In genomic region chr11:1853376-1854131, GRCh38 we compare ENCODE assay signal across 10 cellular contexts. TPM values are rescaled to one million over a fixed set of nuclear protein-coding genes. Genes with fewer than 3 reads are reported as not detected.
DNase-seq lines count a peak whose midpoint lies in the region; ATAC-seq and TF ChIP-seq lines count a peak whose summit lies in the region.
"Had no signal": no experiment of that assay in that cellular context is flagged by ENCODE, and none has a peak within 500 bp of the region (broad histone marks: within the 10 kb centered on the region; RNA-seq: fewer than 3 reads in every experiment).

No MANE protein-coding gene starts in this region.

- POLR2A ChIA-PET in CD4-positive, alpha-beta T cell (lab: Charles Lee) = interaction anchor here (1.0 to 3.6 kb wide), 12 partner anchors 9 to 281 kb away, joined by 4 to 23 read pairs (median 6); partner anchors contain the start of genes DUSP8 and MRPL23
- POLR2A ChIA-PET in naive thymus-derived CD4-positive, alpha-beta T cell (lab: Charles Lee) = interaction anchor here (0.5 to 7.1 kb wide), 11 partner anchors 9 to 229 kb away, joined by 3 to 91 read pairs (median 5); partner anchors contain the start of genes PRR33 and TNNI2

- no peak for TF ChIP-seq CTCF in CD4-positive, alpha-beta T cell (IDR thresholded peaks at IDR 0.05)
- no peak for TF ChIP-seq CTCF in KMS-11 (conservative IDR thresholded peaks at IDR 0.05; ENCODE audit: low read depth, low read length)

- H3K9me3 ChIP-seq in CD4-positive, alpha-beta T cell (ENCODE audit: control insufficient read depth, low read length) = no peaks in the 10 kb centered on the region
- H3K9me3 ChIP-seq in naive thymus-derived CD4-positive, alpha-beta T cell (ENCODE audit: control insufficient read depth in 2 of 3, low read length in 3 of 3) = no peaks in the 10 kb centered on the region

- peak overlapping the region; percentile 86; the same call in 1 of the 2 replicates for H3K4me2 ChIP-seq in KMS-11

- H3K36me3 Mint-ChIP-seq in CD4-positive, alpha-beta T cell (ENCODE audit: low read depth) = peaks cover 14% of the 10 kb centered on the region
- H3K36me3 Mint-ChIP-seq in activated naive CD4-positive, alpha-beta T cell treated with anti-CD3 and anti-CD28 coated beads, Interleukin-2, amount 10 ng/mL, durations not matched to agents 7 days and 5 days = peaks cover 23% of the 10 kb centered on the region
- peaks cover 0 to 13% (median 0%) of the 10 kb centered on the region in 5 donors for H3K36me3 Mint-ChIP-seq in naive thymus-derived CD4-positive, alpha-beta T cell

- H3K9me3 Mint-ChIP-seq in CD4-positive, alpha-beta T cell = no peaks in the 10 kb centered on the region
- no peaks in the 10 kb centered on the region for H3K9me3 Mint-ChIP-seq in activated naive CD4-positive, alpha-beta T cell treated with anti-CD3 and anti-CD28 coated beads, Interleukin-2, amount 10 ng/mL, durations not matched to agents 7 days and 5 days
- no peaks in the 10 kb centered on the region for H3K9me3 Mint-ChIP-seq in naive thymus-derived CD4-positive, alpha-beta T cell

- H3K4me3 ChIP-seq in KMS-11 (IDR thresholded peaks at IDR 0.05; ENCODE audit: insufficient read depth, low read depth, low read length) (no peak overlapping the region), H7 (ENCODE audit: insufficient read depth, low read depth, low read length) (no peak overlapping the region)
- H3K4me3 ChIP-seq in naive thymus-derived CD4-positive, alpha-beta T cell (ENCODE audit: low read length) = peak overlapping the region; percentile 94

- peak; percentile 8 for ATAC-seq in CD4-positive, alpha-beta T cell (ENCODE audit: poor library complexity)
- ATAC-seq in naive thymus-derived CD4-positive, alpha-beta T cell = no peak
- no peak for ATAC-seq in GM19351 (IDR thresholded peaks at IDR 0.05; ENCODE audit: unreplicated experiment)

- H3K4me1 ChIP-seq in KMS-11 (ENCODE audit: low read depth, poor library complexity, severe bottlenecking) = peaks cover 35% of the 10 kb centered on the region
- peaks cover 53 to 67% of the 10 kb centered on the region in 2 donors for H3K4me1 ChIP-seq in naive thymus-derived CD4-positive, alpha-beta T cell (ENCODE audit: control insufficient read depth in 2 of 2, insufficient read depth in 2 of 2, low read length in 2 of 2)

- no peaks in the 10 kb centered on the region for H3K36me3 ChIP-seq in KMS-11 (ENCODE audit: insufficient read depth)
- peaks cover 0 to 21% (median 0%) of the 10 kb centered on the region in 3 experiments for H3K36me3 ChIP-seq in naive thymus-derived CD4-positive, alpha-beta T cell (ENCODE audit: control insufficient read depth in 2 of 3, insufficient read depth in 3 of 3, low read length in 3 of 3)
- H3K36me3 ChIP-seq in H7 (replicated peaks; ENCODE audit: control insufficient read depth, insufficient read depth, low read length) = no peaks in the 10 kb centered on the region

- CTCF ChIA-PET in CD4-positive, alpha-beta T cell (lab: Charles Lee) = interaction anchor here (0.6 to 4.4 kb wide), 4 partner anchors 29 to 298 kb away, joined by 3 to 37 read pairs (median 3); no protein-coding TSS in a partner anchor
- CTCF ChIA-PET in activated naive CD4-positive, alpha-beta T cell treated with anti-CD3 and anti-CD28 coated beads, Interleukin-2, amount 10 ng/mL, durations not matched to agents 7 days and 5 days (lab: Charles Lee) = interaction anchor here (0.8 to 2.8 kb wide), 6 partner anchors 12 to 160 kb away, joined by 3 to 22 read pairs (median 4); no protein-coding TSS in a partner anchor
- CTCF ChIA-PET in naive thymus-derived CD4-positive, alpha-beta T cell (lab: Charles Lee) = interaction anchor here (1.0 to 2.3 kb wide), 9 partner anchors 13 to 201 kb away, joined by 3 to 11 read pairs (median 6); partner anchors contain the start of gene TNNI2

- H3K9ac ChIP-seq in KMS-11 = no peak overlapping the region

- DNase-seq in CD4-positive, alpha-beta T cell = peak in 1 of 10 experiments; percentile 36
- DNase-seq in activated naive CD4-positive, alpha-beta T cell treated with anti-CD3 and anti-CD28 coated beads, Interleukin-2, amount 10 ng/mL, durations not matched to agents 7 days and 5 days = peak; percentile 35
- no peak for DNase-seq in naive thymus-derived CD4-positive, alpha-beta T cell
- DNase-seq in UCSD-AML1 (lab: John Stamatoyannopoulos, UW; ENCODE audit: unreplicated experiment) = no peak
- no peak for DNase-seq in retina
- DNase-seq in H7 = no peak
- DNase-seq: NCI-H1105 had no signal

- no peaks in the 10 kb centered on the region for H3K79me2 ChIP-seq in KMS-11 (ENCODE audit: insufficient read depth, low read depth)

- H4K20me1 ChIP-seq in KMS-11 (ENCODE audit: insufficient read depth) = no peaks in the 10 kb centered on the region

- H3K27me3 ChIP-seq in CD4-positive, alpha-beta T cell (ENCODE audit: control insufficient read depth, insufficient read depth, low read length) = no peaks in the 10 kb centered on the region
- H3K27me3 ChIP-seq in KMS-11 (ENCODE audit: insufficient read depth, low read depth) (peaks cover 61% of the 10 kb centered on the region), H7 (ENCODE audit: control insufficient read depth, insufficient read depth, low read length) (no peaks in the 10 kb centered on the region)
- H3K27me3 ChIP-seq in naive thymus-derived CD4-positive, alpha-beta T cell (ENCODE audit: control insufficient read depth in 2 of 2, insufficient read depth in 2 of 2, low read length in 2 of 2) = no peaks in the 10 kb centered on the region

- no peaks in the 10 kb centered on the region for H3K27me3 Mint-ChIP-seq in CD4-positive, alpha-beta T cell
- peaks cover 9% of the 10 kb centered on the region for H3K27me3 Mint-ChIP-seq in activated naive CD4-positive, alpha-beta T cell treated with anti-CD3 and anti-CD28 coated beads, Interleukin-2, amount 10 ng/mL, durations not matched to agents 7 days and 5 days
- H3K27me3 Mint-ChIP-seq in naive thymus-derived CD4-positive, alpha-beta T cell = peaks cover 0 to 4% (median 0%) of the 10 kb centered on the region in 5 donors

- H3K27ac Mint-ChIP-seq in CD4-positive, alpha-beta T cell = peak overlapping the region; percentile 91
- H3K27ac Mint-ChIP-seq in activated naive CD4-positive, alpha-beta T cell treated with anti-CD3 and anti-CD28 coated beads, Interleukin-2, amount 10 ng/mL, durations not matched to agents 7 days and 5 days = peak overlapping the region; percentile 99
- peak overlapping the region; percentile 94 to 99 (median 97) for H3K27ac Mint-ChIP-seq in naive thymus-derived CD4-positive, alpha-beta T cell

- no peak overlapping the region for H2AFZ ChIP-seq in KMS-11 (ENCODE audit: low read depth)

- intact Hi-C loops in CD4-positive, alpha-beta T cell (cut with DNase I, micrococcal nuclease) = loop anchor here (1.0 to 10.0 kb wide), 6 partner anchors 15 to 541 kb away; partner anchors contain the start of genes CTSD (in 1 of the 2) and TNNI2 (in 1 of the 2)
- intact Hi-C loops in naive thymus-derived CD4-positive, alpha-beta T cell (cut with micrococcal nuclease) = loop anchor here (1.0 to 10.0 kb wide), 10 partner anchors 9 to 1041 kb away; partner anchors contain the start of genes CTSD (in 2 of the 2), TNNT3 (in 2 of the 2), DUSP8 (in 1 of the 2) and TNNI2 (in 1 of the 2)

- peak overlapping the region; percentile 98 for H3K4me3 Mint-ChIP-seq in CD4-positive, alpha-beta T cell
- peak overlapping the region; percentile 100 for H3K4me3 Mint-ChIP-seq in activated naive CD4-positive, alpha-beta T cell treated with anti-CD3 and anti-CD28 coated beads, Interleukin-2, amount 10 ng/mL, durations not matched to agents 7 days and 5 days
- H3K4me3 Mint-ChIP-seq in naive thymus-derived CD4-positive, alpha-beta T cell = peak overlapping the region; percentile 91 to 100 (median 97)

- H3K27ac ChIP-seq in CD4-positive, alpha-beta T cell (ENCODE audit: low read depth, low read length) = peak overlapping the region; percentile 91
- H3K27ac ChIP-seq in KMS-11 = no peak overlapping the region; the same call in 1 of the 2 replicates
- peak overlapping the region; percentile 80 for H3K27ac ChIP-seq in naive thymus-derived CD4-positive, alpha-beta T cell (ENCODE audit: low read depth, low read length)

- peaks cover 48% of the 10 kb centered on the region for H3K4me1 Mint-ChIP-seq in CD4-positive, alpha-beta T cell (ENCODE audit: low read depth)
- peaks cover 59% of the 10 kb centered on the region for H3K4me1 Mint-ChIP-seq in activated naive CD4-positive, alpha-beta T cell treated with anti-CD3 and anti-CD28 coated beads, Interleukin-2, amount 10 ng/mL, durations not matched to agents 7 days and 5 days
- H3K4me1 Mint-ChIP-seq in naive thymus-derived CD4-positive, alpha-beta T cell = peaks cover 32 to 72% (median 47%) of the 10 kb centered on the region in 7 donors

RNA-seq across cellular contexts. Expression of gene LSP1, which starts 0.7 kb away (rescaled TPM):
- total RNA-seq in CD4-positive, alpha-beta T cell = 100 to 1,000 TPM; 228 to 232 TPM
- 100 to 1,000 TPM; 248 to 578 (median 289) TPM for total RNA-seq in naive thymus-derived CD4-positive, alpha-beta T cell
- polyA plus RNA-seq in naive thymus-derived CD4-positive, alpha-beta T cell = 100 to 1,000 TPM; 295 to 394 TPM
- 0.35 and 2.0 TPM in 2 replicates for total RNA-seq in H7 (2014; rRNA removed; shearing (Covaris generic))

RNA-seq across cellular contexts. Expression of gene TNNI2, which starts 14.8 kb away (rescaled TPM):
- total RNA-seq in CD4-positive, alpha-beta T cell = under 1 TPM in 1 of 2 experiments, not detected in 1; 0.50 TPM
- total RNA-seq in naive thymus-derived CD4-positive, alpha-beta T cell = 1 to 10 TPM in 1 of 5 experiments, under 1 TPM in 1, not detected in 3; 0.61 to 8.8 TPM
- under 1 TPM in 1 of 2 donors, not detected in 1; 0.46 TPM for polyA plus RNA-seq in naive thymus-derived CD4-positive, alpha-beta T cell
- not detected in 2 replicates for total RNA-seq in H7 (2014; rRNA removed; shearing (Covaris generic))

RNA-seq across cellular contexts. Expression of gene SYT8, which starts 18.8 kb away (rescaled TPM):
- total RNA-seq in CD4-positive, alpha-beta T cell = not detected
- not detected for total RNA-seq in naive thymus-derived CD4-positive, alpha-beta T cell
- not detected for polyA plus RNA-seq in naive thymus-derived CD4-positive, alpha-beta T cell
- total RNA-seq in H7 (2014; rRNA removed; shearing (Covaris generic)) = not detected in 2 replicates

RNA-seq across cellular contexts. Expression of gene PRR33, which starts 38.1 kb away (rescaled TPM):
- not detected for total RNA-seq in CD4-positive, alpha-beta T cell
- under 1 TPM in 2 of 5 experiments, not detected in 3; 0.07 to 0.10 TPM for total RNA-seq in naive thymus-derived CD4-positive, alpha-beta T cell
- polyA plus RNA-seq in naive thymus-derived CD4-positive, alpha-beta T cell = under 1 TPM in 1 of 2 donors, not detected in 1; 0.17 TPM
- not detected in 2 replicates for total RNA-seq in H7 (2014; rRNA removed; shearing (Covaris generic))
- total RNA-seq: aorta had no signal
- polyA plus RNA-seq: aorta had no signal

Comparison
In these comparisons a context has a peak if more than half of its experiments do, and no peak if none do; other contexts are left out.
1. RNA of gene LSP1, which starts 0.7 kb away (total RNA-seq): 248 to 578 TPM in naive thymus-derived CD4-positive, alpha-beta T cell and 228 to 232 TPM in CD4-positive, alpha-beta T cell; 0.35 to 2.0 TPM in H7; every median in the first group is over 10 times any median in the second.
2. Peak in every context shown above with its lines, with median percentiles within 50 percentile points of each other: H3K27ac Mint-ChIP-seq and H3K4me3 Mint-ChIP-seq.